19 cellular contexts compared by ENCODE assay signal in the genomic region with DNA sequence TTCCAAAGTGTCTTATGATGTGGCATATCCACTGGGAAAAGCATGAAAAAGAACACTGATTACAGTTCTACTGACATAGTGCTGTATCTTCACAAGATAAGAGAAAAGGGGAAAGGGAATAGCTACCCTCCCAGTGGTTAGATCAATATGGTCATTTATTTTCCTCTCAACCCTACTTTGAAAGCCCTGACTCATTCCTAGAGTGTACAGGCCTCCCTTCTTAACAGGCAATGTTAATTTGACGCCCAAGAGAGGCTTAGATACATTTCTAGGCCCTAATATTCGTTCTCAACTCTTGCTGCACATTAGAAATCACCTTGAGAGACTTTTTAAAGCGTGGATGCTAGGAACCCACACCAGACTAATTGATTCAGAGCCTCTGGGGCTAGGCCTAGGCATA.
DNase-seq lines count a peak whose midpoint lies in the region; ATAC-seq, FAIRE-seq and TF ChIP-seq lines count a peak whose summit lies in the region.
"Had no signal": no experiment of that assay in that cellular context is flagged by ENCODE, and none has a peak within 500 bp of the region (broad histone marks: within the 10 kb centered on the region; RNA-seq: fewer than 3 reads in every experiment).

No MANE protein-coding gene starts in this region.

- TF ChIP-seq CTCF in coronary artery (IDR thresholded peaks at IDR 0.05), result no peak

- no peak overlapping the region for H3K4me3 ChIP-seq in coronary artery
- H3K4me3 ChIP-seq: BLaER1, GM23338 had no signal

- DNase-seq in GM19239 (ENCODE audit: insufficient read length, low spot score), result no peak
- no peak for DNase-seq in coronary artery (ENCODE audit: low spot score)
- no peak for DNase-seq in NCI-H345 treated with DMSO at 0.1 percent for 48 hours (lab: John Stamatoyannopoulos, UW; ENCODE audit: unreplicated experiment)
- DNase-seq: Caco-2; CD4-positive, CD25-positive, alpha-beta regulatory T cell; CD8-positive, alpha-beta T cell; DMS153; DND-41; H9 had no signal

- peak; percentile 75 for FAIRE-seq in GM19239 (lab: Jason Lieb, UNC)
- FAIRE-seq: A204.1, G401.6 had no signal

- ATAC-seq in GM21526 (IDR thresholded peaks at IDR 0.05; ENCODE audit: low FRiP score, unreplicated experiment) (peak; percentile 59), HG02885 (IDR thresholded peaks at IDR 0.05; ENCODE audit: poor library complexity, unreplicated experiment) (peak; percentile 68), HG03439 (IDR thresholded peaks at IDR 0.05; ENCODE audit: unreplicated experiment) (no peak)
- ATAC-seq: CD8-positive, alpha-beta T cell; GM23338; HCT116 had no signal

- H3K27ac ChIP-seq in coronary artery, result no peak overlapping the region
- H3K27ac ChIP-seq: 22Rv1, BLaER1, C4-2B had no signal
